15 cellular contexts compared by ENCODE assay signal in the genomic region with DNA sequence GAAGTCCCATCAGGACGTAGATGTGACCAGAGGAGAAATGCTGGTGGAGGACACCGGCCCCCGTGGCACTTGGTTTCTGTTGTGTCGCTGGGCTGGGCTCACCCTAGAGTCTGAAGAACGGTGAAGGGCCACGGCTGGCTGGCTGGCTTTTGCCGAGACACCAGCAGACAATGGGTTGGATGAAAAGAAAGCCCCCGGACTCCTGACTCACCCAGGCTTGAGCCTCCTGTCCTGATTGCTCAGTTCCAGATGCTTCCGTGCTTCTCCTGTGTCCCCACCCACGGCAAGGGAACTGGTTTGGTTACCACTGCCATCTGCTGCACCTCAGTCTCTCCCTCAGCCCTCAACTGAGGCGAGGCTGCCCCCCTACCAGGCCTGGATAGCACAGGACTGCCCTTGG. TPM values are rescaled to one million over a fixed set of nuclear protein-coding genes. Genes with fewer than 3 reads are reported as not detected.
DNase-seq lines count a peak whose midpoint lies in the region; ATAC-seq, FAIRE-seq and TF ChIP-seq lines count a peak whose summit lies in the region.
"Had no signal": no experiment of that assay in that cellular context is flagged by ENCODE, and none has a peak within 500 bp of the region (broad histone marks: within the 10 kb centered on the region; RNA-seq: fewer than 3 reads in every experiment).

No MANE protein-coding gene starts in this region.

- TF ChIP-seq CTCF in astrocyte (IDR thresholded peaks at IDR 0.05; ENCODE audit: insufficient read depth, low read depth, low read length) (no peak), glutamatergic neuron (IDR thresholded peaks at IDR 0.05; ENCODE audit: partially characterized antibody, unreplicated experiment) (no peak), upper lobe of left lung (IDR thresholded peaks at IDR 0.05) (no peak)

- H3K4me1 Mint-ChIP-seq in astrocyte (ENCODE audit: low read depth, unreplicated experiment), result peaks cover 7% of the 10 kb centered on the region
- H3K4me1 Mint-ChIP-seq in glutamatergic neuron (ENCODE audit: low read depth, unreplicated experiment), result peaks cover 20% of the 10 kb centered on the region
- H3K4me1 Mint-ChIP-seq in activated naive CD4-positive, alpha-beta T cell treated with anti-CD3 and anti-CD28 coated beads for 36 hours (ENCODE audit: low read depth), result peaks cover 7% of the 10 kb centered on the region

- H3K9me3 Mint-ChIP-seq in astrocyte (ENCODE audit: unreplicated experiment), result peaks cover 4% of the 10 kb centered on the region
- peaks cover 19% of the 10 kb centered on the region for H3K9me3 Mint-ChIP-seq in glutamatergic neuron (ENCODE audit: unreplicated experiment)
- H3K9me3 Mint-ChIP-seq in activated naive CD4-positive, alpha-beta T cell treated with anti-CD3 and anti-CD28 coated beads for 36 hours, result no peaks in the 10 kb centered on the region
- H3K9me3 Mint-ChIP-seq: CD4-positive, CD25-positive, alpha-beta regulatory T cell had no signal

- H3K4me3 Mint-ChIP-seq in astrocyte (ENCODE audit: unreplicated experiment) (no peak overlapping the region), glutamatergic neuron (ENCODE audit: unreplicated experiment) (no peak overlapping the region)
- H3K4me3 Mint-ChIP-seq in activated naive CD4-positive, alpha-beta T cell treated with anti-CD3 and anti-CD28 coated beads for 36 hours, result no peak overlapping the region
- H3K4me3 Mint-ChIP-seq: CD4-positive, CD25-positive, alpha-beta regulatory T cell; naive thymus-derived CD8-positive, alpha-beta T cell had no signal

- ATAC-seq in upper lobe of left lung (ENCODE audit: low FRiP score in 2 of 2), result no peak
- no peak for ATAC-seq in HG02610 (IDR thresholded peaks at IDR 0.05; ENCODE audit: unreplicated experiment)
- ATAC-seq: naive thymus-derived CD8-positive, alpha-beta T cell had no signal

- H3K27ac Mint-ChIP-seq in astrocyte (ENCODE audit: unreplicated experiment) (peak overlapping the region; percentile 58), glutamatergic neuron (ENCODE audit: unreplicated experiment) (peak overlapping the region; percentile 97)
- H3K27ac Mint-ChIP-seq in activated naive CD4-positive, alpha-beta T cell treated with anti-CD3 and anti-CD28 coated beads for 36 hours, result no peak overlapping the region
- H3K27ac Mint-ChIP-seq: CD4-positive, CD25-positive, alpha-beta regulatory T cell had no signal

- no peaks in the 10 kb centered on the region for H3K79me2 ChIP-seq in astrocyte (ENCODE audit: insufficient read depth, low read length)

- no peaks in the 10 kb centered on the region for H4K20me1 ChIP-seq in astrocyte (ENCODE audit: insufficient read depth, low read length)

- TF ChIP-seq POLR2A in upper lobe of left lung (IDR thresholded peaks at IDR 0.05), result no peak

- H3K36me3 Mint-ChIP-seq in astrocyte (ENCODE audit: low read depth, unreplicated experiment) (peaks cover 8% of the 10 kb centered on the region), glutamatergic neuron (ENCODE audit: unreplicated experiment) (no peaks in the 10 kb centered on the region)
- no peaks in the 10 kb centered on the region for H3K36me3 Mint-ChIP-seq in activated naive CD4-positive, alpha-beta T cell treated with anti-CD3 and anti-CD28 coated beads for 36 hours (ENCODE audit: low read depth)
- H3K36me3 Mint-ChIP-seq: CD4-positive, CD25-positive, alpha-beta regulatory T cell; naive thymus-derived CD8-positive, alpha-beta T cell had no signal

- intact Hi-C loops in activated naive CD4-positive, alpha-beta T cell treated with anti-CD3 and anti-CD28 coated beads for 36 hours (cut with micrococcal nuclease), result no loop called here

- H3K4me1 ChIP-seq in astrocyte (ENCODE audit: insufficient read depth, low read length) (peaks cover 13% of the 10 kb centered on the region), rectal smooth muscle tissue (ENCODE audit: control insufficient read depth, insufficient read depth, low read length) (peaks cover 20% of the 10 kb centered on the region), upper lobe of left lung (peaks cover 36 to 50% (median 37%) of the 10 kb centered on the region in 4 donors)

- H3K27me3 ChIP-seq in astrocyte (ENCODE audit: insufficient read depth, low read length), result peaks cover 2% of the 10 kb centered on the region
- no peaks in the 10 kb centered on the region for H3K27me3 ChIP-seq in rectal smooth muscle tissue (ENCODE audit: control insufficient read depth, insufficient read depth, low read length)
- no peaks in the 10 kb centered on the region for H3K27me3 ChIP-seq in upper lobe of left lung
- H3K27me3 ChIP-seq: SJSA1 had no signal

- no peak overlapping the region for H2AFZ ChIP-seq in astrocyte (ENCODE audit: low read depth, low read length)

- no peak overlapping the region for H3K4me3 ChIP-seq in astrocyte (ENCODE audit: insufficient read depth, low read depth, low read length)
- H3K4me3 ChIP-seq in rectal smooth muscle tissue (ENCODE audit: low read length), result no peak overlapping the region
- no peak overlapping the region for H3K4me3 ChIP-seq in upper lobe of left lung
- H3K4me3 ChIP-seq: SJSA1 had no signal

- DNase-seq in astrocyte (ENCODE audit: low read depth) (no peak), glutamatergic neuron (no peak), upper lobe of left lung (no peak), KG1 (lab: John Stamatoyannopoulos, UW) (no peak), NCI-H1105 (lab: John Stamatoyannopoulos, UW) (no peak)
- no peak for DNase-seq in activated naive CD4-positive, alpha-beta T cell treated with anti-CD3 and anti-CD28 coated beads for 36 hours
- DNase-seq: activated CD4-positive, alpha-beta T cell treated with anti-CD3 and anti-CD28 coated beads, Interleukin-2, amount 50 U/mL, for 4 hours; CD4-positive, CD25-positive, alpha-beta regulatory T cell; effector CD8-positive, alpha-beta T cell; naive thymus-derived CD8-positive, alpha-beta T cell; stimulated activated CD4-positive, alpha-beta T cell treated with anti-CD3 and anti-CD28 coated beads, Interleukin-12 subunit alpha, Interleukin-12 subunit beta, amount 100 ng/mL, for 4 hours had no signal

- FAIRE-seq in astrocyte (lab: Jason Lieb, UNC), result no peak
- FAIRE-seq: keratinocyte had no signal

- H3K27ac ChIP-seq in astrocyte (ENCODE audit: low read depth, low read length), result no peak overlapping the region
- peak overlapping the region; percentile 90 for H3K27ac ChIP-seq in rectal smooth muscle tissue (ENCODE audit: low read depth, low read length)
- H3K27ac ChIP-seq in upper lobe of left lung, result peak overlapping the region; percentile 59 to 76 (median 68)
- H3K27ac ChIP-seq: SJSA1 had no signal

- no peaks in the 10 kb centered on the region for H3K36me3 ChIP-seq in astrocyte (ENCODE audit: insufficient read depth, low read length)
- no peaks in the 10 kb centered on the region for H3K36me3 ChIP-seq in rectal smooth muscle tissue (ENCODE audit: control insufficient read depth, insufficient read depth, low read length)
- peaks cover 0 to 4% (median 2%) of the 10 kb centered on the region in 4 donors for H3K36me3 ChIP-seq in upper lobe of left lung
- H3K36me3 ChIP-seq: SJSA1 had no signal

- H3K4me2 ChIP-seq in astrocyte (ENCODE audit: low read length), result no peak overlapping the region

- H3K9me3 ChIP-seq in astrocyte (ENCODE audit: insufficient read depth, low read depth, low read length), result no peaks in the 10 kb centered on the region
- H3K9me3 ChIP-seq in upper lobe of left lung, result no peaks in the 10 kb centered on the region
- H3K9me3 ChIP-seq: SJSA1 had no signal

- H3K9ac ChIP-seq in astrocyte (ENCODE audit: low read length) (no peak overlapping the region), rectal smooth muscle tissue (ENCODE audit: low read length) (no peak overlapping the region)

- WGBS in upper lobe of left lung, 2 donors, result 91 to 96% methylated on average over 4 to 11 of the region's 11 CpGs

- H3K27me3 Mint-ChIP-seq in astrocyte (ENCODE audit: low read depth, unreplicated experiment) (peaks cover 31% of the 10 kb centered on the region), glutamatergic neuron (ENCODE audit: unreplicated experiment) (peaks cover 11% of the 10 kb centered on the region)
- no peaks in the 10 kb centered on the region for H3K27me3 Mint-ChIP-seq in activated naive CD4-positive, alpha-beta T cell treated with anti-CD3 and anti-CD28 coated beads for 36 hours (ENCODE audit: low read depth)
- H3K27me3 Mint-ChIP-seq: CD4-positive, CD25-positive, alpha-beta regulatory T cell; naive thymus-derived CD8-positive, alpha-beta T cell had no signal

- no peak for TF ChIP-seq EP300 in upper lobe of left lung (IDR thresholded peaks at IDR 0.05)

- CTCF ChIA-PET in activated naive CD4-positive, alpha-beta T cell treated with anti-CD3 and anti-CD28 coated beads for 36 hours (lab: Charles Lee), result interaction anchor here (1.1 to 12.6 kb wide), 5 partner anchors 9 to 101 kb away, joined by 3 to 728 read pairs (median 9); a partner anchor contains a TSS

RNA-seq across cellular contexts. Expression of a gene that starts 10.4 kb away (rescaled TPM):
- total RNA-seq in astrocyte (not detected in 2 replicates), glutamatergic neuron (ENCODE audit: unreplicated experiment) (not detected), upper lobe of left lung (1 to 10 TPM in 2 of 6 donors, under 1 TPM in 2, not detected in 2; 0.14 to 2.1 (median 0.83) TPM)
- under 1 TPM in 1 of 2 experiments, not detected in 1; 0.15 TPM for total RNA-seq in activated naive CD4-positive, alpha-beta T cell treated with anti-CD3 and anti-CD28 coated beads for 36 hours
- total RNA-seq: CD4-positive, CD25-positive, alpha-beta regulatory T cell; naive thymus-derived CD8-positive, alpha-beta T cell; SJSA1 had no signal

RNA-seq across cellular contexts. Expression of a gene that starts 23.0 kb away (rescaled TPM):
- total RNA-seq in astrocyte (5.9 and 8.4 TPM in 2 replicates), glutamatergic neuron (ENCODE audit: unreplicated experiment) (0.81 TPM), upper lobe of left lung (10 to 100 TPM; 19.0 to 94.0 (median 52.1) TPM)
- 1 to 10 TPM; 1.5 to 1.6 TPM for total RNA-seq in activated naive CD4-positive, alpha-beta T cell treated with anti-CD3 and anti-CD28 coated beads for 36 hours

RNA-seq across cellular contexts. Expression of a gene that starts 29.8 kb away (rescaled TPM):
- total RNA-seq in astrocyte (36.2 and 39.2 TPM in 2 replicates), glutamatergic neuron (ENCODE audit: unreplicated experiment) (29.5 TPM), upper lobe of left lung (10 to 100 TPM in 5 of 6 donors, 1 to 10 TPM in 1; 6.5 to 28.0 (median 16.4) TPM)
- total RNA-seq in activated naive CD4-positive, alpha-beta T cell treated with anti-CD3 and anti-CD28 coated beads for 36 hours, result 10 to 100 TPM; 46.2 to 46.7 TPM

RNA-seq across cellular contexts. Expression of a gene that starts 37.4 kb away (rescaled TPM):
- 17.7 and 23.8 TPM in 2 replicates for total RNA-seq in astrocyte
- 15.7 TPM for total RNA-seq in glutamatergic neuron (ENCODE audit: unreplicated experiment)
- total RNA-seq in upper lobe of left lung, result 10 to 100 TPM; 26.5 to 36.5 (median 33.9) TPM
- total RNA-seq in activated naive CD4-positive, alpha-beta T cell treated with anti-CD3 and anti-CD28 coated beads for 36 hours, result 10 to 100 TPM; 16.6 to 21.0 TPM
